23 cellular contexts compared by ENCODE assay signal in the genomic region with DNA sequence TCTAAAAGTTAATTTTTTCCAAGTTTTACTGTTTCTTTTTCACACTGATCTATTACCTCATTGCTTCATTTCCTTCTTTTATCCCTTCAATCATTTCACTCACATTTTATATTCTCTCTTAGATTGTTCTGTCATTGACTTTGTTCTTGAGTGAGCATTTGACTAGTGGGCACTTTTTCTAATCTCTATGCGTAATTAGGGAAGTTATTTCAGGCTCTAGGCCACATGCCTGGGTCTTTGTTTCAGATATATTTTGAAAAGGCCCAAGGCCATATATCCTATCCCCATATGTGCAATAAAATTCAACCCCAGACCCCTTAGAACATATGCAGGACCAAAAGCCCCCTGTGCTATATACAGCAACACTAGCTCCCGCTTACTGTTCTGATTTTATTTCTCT.
DNase-seq lines count a peak whose midpoint lies in the region; ATAC-seq and TF ChIP-seq lines count a peak whose summit lies in the region.
"Had no signal": no experiment of that assay in that cellular context is flagged by ENCODE, and none has a peak within 500 bp of the region (broad histone marks: within the 10 kb centered on the region; RNA-seq: fewer than 3 reads in every experiment).

No MANE protein-coding gene starts in this region.

- no peaks in the 10 kb centered on the region for H3K9me3 Mint-ChIP-seq in activated naive CD8-positive, alpha-beta T cell (ENCODE audit: low read depth)
- no peaks in the 10 kb centered on the region for H3K9me3 Mint-ChIP-seq in activated naive CD8-positive, alpha-beta T cell treated with anti-CD3 and anti-CD28 coated beads for 36 hours
- H3K9me3 Mint-ChIP-seq in IgD-negative memory B cell (no peaks in the 10 kb centered on the region), neural crest cell (no peaks in the 10 kb centered on the region)
- H3K9me3 Mint-ChIP-seq: activated naive CD4-positive, alpha-beta T cell treated with anti-CD3 and anti-CD28 coated beads, Interleukin-2, amount 10 ng/mL, durations not matched to agents 7 days and 5 days had no signal

- no peaks in the 10 kb centered on the region for H3K27me3 Mint-ChIP-seq in activated naive CD8-positive, alpha-beta T cell
- H3K27me3 Mint-ChIP-seq in activated naive CD8-positive, alpha-beta T cell treated with anti-CD3 and anti-CD28 coated beads for 36 hours = no peaks in the 10 kb centered on the region
- H3K27me3 Mint-ChIP-seq in IgD-negative memory B cell = no peaks in the 10 kb centered on the region
- H3K27me3 Mint-ChIP-seq in neural crest cell (ENCODE audit: low read depth) = no peaks in the 10 kb centered on the region
- H3K27me3 Mint-ChIP-seq: activated naive CD4-positive, alpha-beta T cell treated with anti-CD3 and anti-CD28 coated beads, Interleukin-2, amount 10 ng/mL, durations not matched to agents 7 days and 5 days had no signal

- no peaks in the 10 kb centered on the region for H3K4me1 ChIP-seq in right lobe of liver
- H3K4me1 ChIP-seq: SJSA1 had no signal

- no peaks in the 10 kb centered on the region for H3K36me3 Mint-ChIP-seq in activated naive CD8-positive, alpha-beta T cell
- peaks cover 13% of the 10 kb centered on the region for H3K36me3 Mint-ChIP-seq in activated naive CD8-positive, alpha-beta T cell treated with anti-CD3 and anti-CD28 coated beads for 36 hours
- no peaks in the 10 kb centered on the region for H3K36me3 Mint-ChIP-seq in IgD-negative memory B cell
- H3K36me3 Mint-ChIP-seq in neural crest cell (ENCODE audit: low read depth) = peaks cover 3% of the 10 kb centered on the region

- H3K4me3 Mint-ChIP-seq in activated naive CD8-positive, alpha-beta T cell = no peak overlapping the region
- H3K4me3 Mint-ChIP-seq in activated naive CD8-positive, alpha-beta T cell treated with anti-CD3 and anti-CD28 coated beads for 36 hours = no peak overlapping the region
- H3K4me3 Mint-ChIP-seq in IgD-negative memory B cell (no peak overlapping the region), neural crest cell (no peak overlapping the region)
- H3K4me3 Mint-ChIP-seq: activated naive CD4-positive, alpha-beta T cell treated with anti-CD3 and anti-CD28 coated beads, Interleukin-2, amount 10 ng/mL, durations not matched to agents 7 days and 5 days had no signal

- peak; percentile 57 for ATAC-seq in left ventricle myocardium superior
- no peak for ATAC-seq in left colon
- no peak for ATAC-seq in right lobe of liver
- ATAC-seq: pancreas had no signal

- H3K4me1 Mint-ChIP-seq in activated naive CD8-positive, alpha-beta T cell (ENCODE audit: low read depth) = peaks cover 43% of the 10 kb centered on the region
- H3K4me1 Mint-ChIP-seq in activated naive CD8-positive, alpha-beta T cell treated with anti-CD3 and anti-CD28 coated beads for 36 hours = peaks cover 30% of the 10 kb centered on the region
- H3K4me1 Mint-ChIP-seq in IgD-negative memory B cell = peaks cover 14 to 20% (median 18%) of the 10 kb centered on the region in 3 donors
- peaks cover 4% of the 10 kb centered on the region for H3K4me1 Mint-ChIP-seq in neural crest cell

- WGBS in right lobe of liver (ENCODE audit: insufficient coverage, low coverage, low lambda C conversion rate, missing lambda C conversion rate) = 92% methylated on average over 2 of the region's 2 CpGs

- H3K9me3 ChIP-seq in right lobe of liver = no peaks in the 10 kb centered on the region
- H3K9me3 ChIP-seq: BLaER1 treated with 17β-estradiol and CSF1 and Interleukin-3, amounts not matched to agents 10 nM and 100 nM; pancreas; SJSA1; spleen had no signal

- H3K36me3 ChIP-seq in right lobe of liver = no peaks in the 10 kb centered on the region
- H3K36me3 ChIP-seq: pancreas had no signal

- TF ChIP-seq CTCF in neural crest cell (conservative IDR thresholded peaks at IDR 0.05) (no peak), right lobe of liver (IDR thresholded peaks at IDR 0.05) (no peak)

- intact Hi-C loops in left ventricle myocardium superior (cut with micrococcal nuclease) = no loop called here
- intact Hi-C loops in left colon (cut with DNase I, micrococcal nuclease) = no loop called here
- intact Hi-C loops in right lobe of liver (cut with DNase I) = no loop called here

- H3K27me3 ChIP-seq in right lobe of liver = no peaks in the 10 kb centered on the region
- H3K27me3 ChIP-seq: BLaER1 treated with 17β-estradiol and CSF1 and Interleukin-3, amounts not matched to agents 10 nM and 100 nM; pancreas; SJSA1; spleen had no signal

- peak overlapping the region; percentile 25 for H3K27ac Mint-ChIP-seq in activated naive CD8-positive, alpha-beta T cell
- no peak overlapping the region for H3K27ac Mint-ChIP-seq in activated naive CD8-positive, alpha-beta T cell treated with anti-CD3 and anti-CD28 coated beads for 36 hours
- H3K27ac Mint-ChIP-seq in IgD-negative memory B cell (peak overlapping the region in 2 of 3 donors; percentile 54 to 57), neural crest cell (ENCODE audit: unreplicated experiment) (peak overlapping the region; percentile 89)
- H3K27ac Mint-ChIP-seq: activated naive CD4-positive, alpha-beta T cell treated with anti-CD3 and anti-CD28 coated beads, Interleukin-2, amount 10 ng/mL, durations not matched to agents 7 days and 5 days had no signal

- no peak for DNase-seq in activated naive CD8-positive, alpha-beta T cell treated with anti-CD3 and anti-CD28 coated beads for 36 hours
- DNase-seq in left ventricle myocardium superior (no peak), neural crest cell (ENCODE audit: low read depth, low spot score) (no peak), left colon (no peak), right lobe of liver (no peak), NCI-H2196 treated with DMSO at 0.1 percent for 48 hours (lab: John Stamatoyannopoulos, UW; ENCODE audit: unreplicated experiment) (no peak)
- DNase-seq: activated naive CD4-positive, alpha-beta T cell treated with anti-CD3 and anti-CD28 coated beads, Interleukin-2, amount 10 ng/mL, durations not matched to agents 7 days and 5 days; activated T-cell treated with anti-CD3 and anti-CD28 coated beads, Interleukin-2, amount 50 U/mL, for 48 hours; aorta; EL; left cardiac atrium; mesendoderm; NCI-H1417 treated with DMSO at 0.1 percent for 48 hours; NCI-H2081 treated with DMSO at 0.1 percent for 48 hours; NCI-H345; NCI-H748 treated with DMSO at 0.1 percent for 48 hours; pancreas; retina; spleen had no signal

- no peak overlapping the region for H3K4me3 ChIP-seq in right lobe of liver
- H3K4me3 ChIP-seq: BLaER1 treated with 17β-estradiol and CSF1 and Interleukin-3, amounts not matched to agents 10 nM and 100 nM; pancreas; SJSA1; spleen had no signal

- no peak for TF ChIP-seq POLR2A in right lobe of liver (IDR thresholded peaks at IDR 0.05)

- no peak overlapping the region for H3K27ac ChIP-seq in right lobe of liver
- H3K27ac ChIP-seq: BLaER1 treated with 17β-estradiol and CSF1 and Interleukin-3, amounts not matched to agents 10 nM and 100 nM; pancreas; SJSA1 had no signal
